Comparison of ENCODE assay signal across 1 cellular context in genomic region chr20:51695574-51696303, GRCh38.
TF ChIP-seq lines count a peak whose summit lies in the region.

No MANE protein-coding gene starts in this region.

TF ChIP-seq in GM23338, 12 proteins besides CTCF, POLR2A, EP300 and RAD21 (continued from another document):
- TF ChIP-seq ZNF462 (CRISPR knock-in tag; IDR thresholded peaks at IDR 0.05) = no peak
- TF ChIP-seq CREB1 (CRISPR knock-in tag; IDR thresholded peaks at IDR 0.05; ENCODE audit: low read depth) = no peak
- TF ChIP-seq JUNB (IDR thresholded peaks at IDR 0.05; ENCODE audit: unreplicated experiment) = no peak
- TF ChIP-seq ETS1 (IDR thresholded peaks at IDR 0.05) = no peak
- TF ChIP-seq ZNF114 (CRISPR knock-in tag; IDR thresholded peaks at IDR 0.05) = no peak
- TF ChIP-seq NANOG (IDR thresholded peaks at IDR 0.05; ENCODE audit: borderline replicate concordance) = no peak
- no peak for TF ChIP-seq STAT1 (IDR thresholded peaks at IDR 0.05; ENCODE audit: unreplicated experiment)
- TF ChIP-seq POLR2AphosphoS5 (IDR thresholded peaks at IDR 0.05; ENCODE audit: low read depth) = no peak
- TF ChIP-seq EZH2phosphoT487 (IDR thresholded peaks at IDR 0.05; ENCODE audit: unreplicated experiment) = no peak
